Comparison of ENCODE assay signal across 19 cellular contexts in genomic region chr2:219603784-219604183, GRCh38.
DNase-seq lines count a peak whose midpoint lies in the region; ATAC-seq and TF ChIP-seq lines count a peak whose summit lies in the region.
"Had no signal": no experiment of that assay in that cellular context is flagged by ENCODE, and none has a peak within 500 bp of the region (broad histone marks: within the 10 kb centered on the region; RNA-seq: fewer than 3 reads in every experiment).

No MANE protein-coding gene starts in this region.

- peak; percentile 54 for ATAC-seq in HG03159 (IDR thresholded peaks at IDR 0.05; ENCODE audit: unreplicated experiment)
- peak; percentile 96 to 97 for ATAC-seq in stimulated activated naive B cell treated with anti-CD40 and anti-IgM and Interleukin-4, amounts not matched to agents 10 μg/mL and 1 μg/mL and 100 μg/mL, for 72 hours (replicated peaks)
- ATAC-seq in HG03460 (IDR thresholded peaks at IDR 0.05; ENCODE audit: unreplicated experiment): no peak
- ATAC-seq: gastroesophageal sphincter; stimulated activated naive CD8-positive, alpha-beta T cell treated with anti-CD3 and anti-CD28 coated beads, Interleukin-15, amount 100 ng/mL, for 72 hours had no signal

- TF ChIP-seq CTCF in OCI-LY3 (IDR thresholded peaks at IDR 0.05; ENCODE audit: low read depth, low read length): no peak

- H3K9me3 ChIP-seq in OCI-LY3 (ENCODE audit: insufficient read depth, low read length): no peaks in the 10 kb centered on the region
- H3K9me3 ChIP-seq: adrenal gland, gastroesophageal sphincter, left ventricle myocardium inferior, right lobe of liver, SJSA1 had no signal

- H3K27me3 ChIP-seq in OCI-LY3 (ENCODE audit: low read depth, low read length): no peaks in the 10 kb centered on the region
- H3K27me3 ChIP-seq: adrenal gland, cardiac muscle cell, gastroesophageal sphincter, right lobe of liver, SJSA1 had no signal

- no peaks in the 10 kb centered on the region for H4K20me1 ChIP-seq in OCI-LY3 (ENCODE audit: insufficient read depth, low read length)

- peaks cover 2% of the 10 kb centered on the region for H3K36me3 ChIP-seq in OCI-LY3 (replicated peaks; ENCODE audit: low read depth, low read length)
- H3K36me3 ChIP-seq: cardiac muscle cell had no signal

- no peak overlapping the region for H3K4me3 ChIP-seq in OCI-LY3 (ENCODE audit: low read length)
- H3K4me3 ChIP-seq: adrenal gland, cardiac muscle cell, gastroesophageal sphincter, left ventricle myocardium inferior, right lobe of liver, SJSA1 had no signal

- H3K4me1 Mint-ChIP-seq in stimulated activated naive B cell treated with anti-CD40 and anti-IgM and Interleukin-4, amounts not matched to agents 10 μg/mL and 1 μg/mL and 100 μg/mL, for 72 hours: peaks cover 14 to 25% of the 10 kb centered on the region in 2 donors

- H3K4me3 Mint-ChIP-seq in stimulated activated naive B cell treated with anti-CD40 and anti-IgM and Interleukin-4, amounts not matched to agents 10 μg/mL and 1 μg/mL and 100 μg/mL, for 72 hours: no peak overlapping the region
- H3K4me3 Mint-ChIP-seq: stimulated activated naive CD8-positive, alpha-beta T cell treated with anti-CD3 and anti-CD28 coated beads, Interleukin-15, amount 100 ng/mL, for 72 hours had no signal

- H3K27me3 Mint-ChIP-seq in stimulated activated naive B cell treated with anti-CD40 and anti-IgM and Interleukin-4, amounts not matched to agents 10 μg/mL and 1 μg/mL and 100 μg/mL, for 72 hours: no peaks in the 10 kb centered on the region
- H3K27me3 Mint-ChIP-seq: stimulated activated naive CD8-positive, alpha-beta T cell treated with anti-CD3 and anti-CD28 coated beads, Interleukin-15, amount 100 ng/mL, for 72 hours had no signal

- H3K79me2 ChIP-seq in OCI-LY3 (ENCODE audit: low read length): no peaks in the 10 kb centered on the region

- H3K4me2 ChIP-seq in OCI-LY3 (ENCODE audit: low read length): peak overlapping the region; percentile 41

- H3K27ac Mint-ChIP-seq in stimulated activated naive B cell treated with anti-CD40 and anti-IgM and Interleukin-4, amounts not matched to agents 10 μg/mL and 1 μg/mL and 100 μg/mL, for 72 hours: peak overlapping the region; percentile 89
- H3K27ac Mint-ChIP-seq: stimulated activated naive CD8-positive, alpha-beta T cell treated with anti-CD3 and anti-CD28 coated beads, Interleukin-15, amount 100 ng/mL, for 72 hours had no signal

- peak overlapping the region; percentile 66 for H3K27ac ChIP-seq in OCI-LY3 (ENCODE audit: low read length)
- H3K27ac ChIP-seq: adrenal gland, cardiac muscle cell, gastroesophageal sphincter, left ventricle myocardium inferior, right lobe of liver, SJSA1 had no signal

- H3K9me3 Mint-ChIP-seq in stimulated activated naive B cell treated with anti-CD40 and anti-IgM and Interleukin-4, amounts not matched to agents 10 μg/mL and 1 μg/mL and 100 μg/mL, for 72 hours: no peaks in the 10 kb centered on the region
- H3K9me3 Mint-ChIP-seq: stimulated activated naive CD8-positive, alpha-beta T cell treated with anti-CD3 and anti-CD28 coated beads, Interleukin-15, amount 100 ng/mL, for 72 hours had no signal

- H3K36me3 Mint-ChIP-seq in stimulated activated naive B cell treated with anti-CD40 and anti-IgM and Interleukin-4, amounts not matched to agents 10 μg/mL and 1 μg/mL and 100 μg/mL, for 72 hours: peaks cover 57 to 80% of the 10 kb centered on the region in 2 donors

- no peak overlapping the region for H2AFZ ChIP-seq in OCI-LY3 (ENCODE audit: low read depth, low read length)

- no peak for TF ChIP-seq POLR2A in erythroblast (IDR thresholded peaks at IDR 0.05; ENCODE audit: low read length)

- intact Hi-C loops in head of caudate nucleus (cut with DNase I): no loop called here

- no peak overlapping the region for H3K9ac ChIP-seq in OCI-LY3 (ENCODE audit: low read length)

- peaks cover 14% of the 10 kb centered on the region for H3K4me1 ChIP-seq in OCI-LY3 (ENCODE audit: low read length)
- H3K4me1 ChIP-seq: right lobe of liver, SJSA1 had no signal

- DNase-seq in germinal center (ENCODE audit: low spot score): peak; percentile 45
- DNase-seq in stimulated activated naive B cell treated with anti-CD40 and anti-IgM and Interleukin-4, amounts not matched to agents 10 μg/mL and 1 μg/mL and 100 μg/mL, for 72 hours: peak; percentile 4
- DNase-seq in erythroblast (lab: John Stamatoyannopoulos, UW): no peak
- no peak for DNase-seq in head of caudate nucleus
- DNase-seq: activated CD4-positive, alpha-beta T cell treated with anti-CD3 and anti-CD28 coated beads for 4 hours; activated effector memory CD4-positive, alpha-beta T cell treated with Interleukin-2 at 50 U/mL for 16 hours; adrenal gland; COR-L47; left ventricle myocardium inferior; NCI-H187 treated with DMSO at 0.1 percent for 48 hours; right lobe of liver; stimulated activated naive CD8-positive, alpha-beta T cell treated with anti-CD3 and anti-CD28 coated beads, Interleukin-15, amount 100 ng/mL, for 72 hours; T1000 had no signal

Comparison
In these comparisons a context has a peak if more than half of its experiments do, and no peak if none do; other contexts are left out.
1. DNase-seq: peak in germinal center (single experiment) and stimulated activated naive B cell treated with anti-CD40 and anti-IgM and Interleukin-4, amounts not matched to agents 10 μg/mL and 1 μg/mL and 100 μg/mL, for 72 hours (single experiment); none in erythroblast (0 of 2) and head of caudate nucleus (0 of 42).